33 cellular contexts compared by ENCODE assay signal in the genomic region with DNA sequence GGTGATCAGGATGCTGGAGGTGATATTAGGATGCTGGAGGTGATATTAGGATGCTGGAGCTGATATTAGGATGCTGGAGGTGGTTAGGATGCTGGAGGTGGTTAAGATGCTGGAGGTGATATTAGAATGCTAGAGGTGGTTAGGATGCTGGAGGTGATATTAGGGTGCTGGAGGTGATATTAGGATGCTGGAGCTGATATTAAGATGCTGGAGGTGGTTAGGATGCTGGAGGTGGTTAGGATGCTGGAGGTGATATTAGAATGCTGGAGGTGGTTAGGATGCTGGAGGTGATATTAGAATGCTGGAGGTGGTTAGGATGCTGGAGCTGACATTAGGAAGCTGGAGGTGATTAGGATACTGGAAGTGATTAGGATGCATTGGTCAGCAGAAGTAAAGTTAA.
DNase-seq lines count a peak whose midpoint lies in the region; TF ChIP-seq lines count a peak whose summit lies in the region.
"Had no signal": no experiment of that assay in that cellular context is flagged by ENCODE, and none has a peak within 500 bp of the region (broad histone marks: within the 10 kb centered on the region; RNA-seq: fewer than 3 reads in every experiment).

No MANE protein-coding gene starts in this region.

- H3F3A ChIP-seq in neural progenitor cell (ENCODE audit: low read depth), result no peaks in the 10 kb centered on the region

- H3K36me3 Mint-ChIP-seq in endodermal cell (ENCODE audit: low read depth), result no peaks in the 10 kb centered on the region
- no peaks in the 10 kb centered on the region for H3K36me3 Mint-ChIP-seq in neural progenitor cell
- H3K36me3 Mint-ChIP-seq: CD14-positive monocyte; CD4-positive, alpha-beta memory T cell; CD8-positive, alpha-beta memory T cell; CD8-positive, alpha-beta T cell had no signal

- H3K4me1 Mint-ChIP-seq in endodermal cell (peaks cover 17% of the 10 kb centered on the region), neural progenitor cell (peaks cover 29% of the 10 kb centered on the region)
- H3K4me1 Mint-ChIP-seq: B cell had no signal

- POLR2A ChIA-PET in HEK293 (lab: Yijun Ruan, JAX), result no interaction called here

- H3K4me2 ChIP-seq in neural progenitor cell, result no peak overlapping the region
- H3K4me2 ChIP-seq: A549; BLaER1; BLaER1 treated with 17β-estradiol and CSF1 and Interleukin-3, amounts not matched to agents 10 nM and 100 nM had no signal

- H3K4me3 ChIP-seq in HEK293 (ENCODE audit: low read depth, low read length) (no peak overlapping the region), endodermal cell (ENCODE audit: low read length) (no peak overlapping the region), neural progenitor cell (no peak overlapping the region), lower leg skin (ENCODE audit: low read depth, poor library complexity, severe bottlenecking) (no peak overlapping the region)
- H3K4me3 ChIP-seq: A549; BLaER1; BLaER1 treated with 17β-estradiol and CSF1 and Interleukin-3, amounts not matched to agents 10 nM and 100 nM had no signal

- H3K4me1 ChIP-seq in HEK293 (ENCODE audit: control insufficient read depth, insufficient read depth, low read length), result no peaks in the 10 kb centered on the region
- H3K4me1 ChIP-seq in endodermal cell (ENCODE audit: control insufficient read depth, insufficient read depth, low read length), result no peaks in the 10 kb centered on the region
- H3K4me1 ChIP-seq in neural progenitor cell, result no peaks in the 10 kb centered on the region
- H3K4me1 ChIP-seq: BLaER1 had no signal

- H3K79me2 ChIP-seq in neural progenitor cell (ENCODE audit: low read depth), result no peaks in the 10 kb centered on the region

- H3K9ac ChIP-seq in endodermal cell (ENCODE audit: extremely low read depth, low read length, poor library complexity, severe bottlenecking) (no peak overlapping the region), neural progenitor cell (no peak overlapping the region)
- H3K9ac ChIP-seq: BLaER1; BLaER1 treated with 17β-estradiol and CSF1 and Interleukin-3, amounts not matched to agents 10 nM and 100 nM had no signal

- H3K9me3 ChIP-seq in HEK293 (ENCODE audit: control insufficient read depth, insufficient read depth, low read depth, low read length) (no peaks in the 10 kb centered on the region), endodermal cell (ENCODE audit: control insufficient read depth, low read length) (no peaks in the 10 kb centered on the region), neural progenitor cell (ENCODE audit: low read depth) (no peaks in the 10 kb centered on the region)
- H3K9me3 ChIP-seq: A549, BE2C, BLaER1, Caco-2 had no signal

- no peak overlapping the region for H2AFZ ChIP-seq in neural progenitor cell (replicated peaks)

- TF ChIP-seq POLR2A in lower leg skin (IDR thresholded peaks at IDR 0.05), result no peak

- H3K4me3 Mint-ChIP-seq in endodermal cell (no peak overlapping the region), neural progenitor cell (peak overlapping the region; percentile 33)
- H3K4me3 Mint-ChIP-seq: B cell; CD14-positive monocyte; CD4-positive, alpha-beta memory T cell; CD4-positive, alpha-beta T cell; CD4-positive, CD25-positive, alpha-beta regulatory T cell; CD8-positive, alpha-beta memory T cell; CD8-positive, alpha-beta T cell had no signal

- intact Hi-C loops in lower leg skin (cut with DNase I; ENCODE audit: low total_unique reads), result no loop called here

- CTCF ChIA-PET in HEK293 (lab: Yijun Ruan, JAX), result no interaction called here

- H3K36me3 ChIP-seq in HEK293 (ENCODE audit: control insufficient read depth in 2 of 2, insufficient read depth in 1 of 2, low read length in 2 of 2) (no peaks in the 10 kb centered on the region), endodermal cell (ENCODE audit: control insufficient read depth, insufficient read depth, low read length) (no peaks in the 10 kb centered on the region), neural progenitor cell (no peaks in the 10 kb centered on the region)
- H3K36me3 ChIP-seq: BE2C; BLaER1; BLaER1 treated with 17β-estradiol and CSF1 and Interleukin-3, amounts not matched to agents 10 nM and 100 nM had no signal

- no peak for TF ChIP-seq CTCF in HEK293 (tag by site-specific recombination; IDR thresholded peaks at IDR 0.05)
- TF ChIP-seq CTCF in endodermal cell (conservative IDR thresholded peaks at IDR 0.05), result no peak
- TF ChIP-seq CTCF in neural progenitor cell (IDR thresholded peaks at IDR 0.05), result no peak
- no peak for TF ChIP-seq CTCF in lower leg skin (IDR thresholded peaks at IDR 0.05)

- H4K20me1 ChIP-seq in neural progenitor cell (ENCODE audit: low read depth), result no peaks in the 10 kb centered on the region
- H4K20me1 ChIP-seq: BLaER1; BLaER1 treated with 17β-estradiol and CSF1 and Interleukin-3, amounts not matched to agents 10 nM and 100 nM had no signal

- H3K27ac ChIP-seq in HEK293 (ENCODE audit: extremely low read depth, low read depth, low read length) (no peak overlapping the region), endodermal cell (ENCODE audit: low read depth, low read length) (no peak overlapping the region), neural progenitor cell (no peak overlapping the region)
- H3K27ac ChIP-seq: 22Rv1; A549; BLaER1; BLaER1 treated with 17β-estradiol and CSF1 and Interleukin-3, amounts not matched to agents 10 nM and 100 nM; C4-2B had no signal

- DNase-seq in endodermal cell, result peak; percentile 12
- no peak for DNase-seq in neural progenitor cell (ENCODE audit: low spot score)
- no peak for DNase-seq in stimulated activated naive CD4-positive, alpha-beta T cell treated with Interleukin-2 at 50 U/mL for 16 hours (lab: John Stamatoyannopoulos, UW)
- no peak for DNase-seq in lower leg skin (ENCODE audit: low spot score in 2 of 2)
- no peak for DNase-seq in NK-92 (lab: John Stamatoyannopoulos, UW; ENCODE audit: unreplicated experiment)
- DNase-seq: 8988T; ACHN; AML-193; BE2C; C1 segment of cervical spinal cord; Caco-2; Calu3; CD4-positive, alpha-beta memory T cell; CD4-positive, alpha-beta T cell; CD4-positive, CD25-positive, alpha-beta regulatory T cell; CD8-positive, alpha-beta memory T cell; CD8-positive, alpha-beta T cell; COR-L47; DMS 273 treated with DMSO at 0.1 percent for 48 hours; DMS153; DMS53; DMS79; DMS79 treated with DMSO at 0.1 percent for 48 hours; DND-41; EL had no signal

- no peak overlapping the region for H3K27ac Mint-ChIP-seq in endodermal cell
- no peak overlapping the region for H3K27ac Mint-ChIP-seq in neural progenitor cell
- H3K27ac Mint-ChIP-seq: B cell; CD4-positive, alpha-beta memory T cell; CD4-positive, alpha-beta T cell; CD4-positive, CD25-positive, alpha-beta regulatory T cell; CD8-positive, alpha-beta T cell had no signal

- H3K27me3 Mint-ChIP-seq in endodermal cell (ENCODE audit: insufficient read depth) (peaks cover 3% of the 10 kb centered on the region), neural progenitor cell (ENCODE audit: insufficient read depth, low read depth) (peaks cover 25% of the 10 kb centered on the region)

- H3K9me3 Mint-ChIP-seq in endodermal cell (no peaks in the 10 kb centered on the region), neural progenitor cell (peaks cover 3% of the 10 kb centered on the region)
- H3K9me3 Mint-ChIP-seq: CD8-positive, alpha-beta memory T cell had no signal

- H3K27me3 ChIP-seq in endodermal cell (ENCODE audit: control insufficient read depth, insufficient read depth, low read length, poor library complexity, severe bottlenecking) (no peaks in the 10 kb centered on the region), neural progenitor cell (no peaks in the 10 kb centered on the region)
- H3K27me3 ChIP-seq: BE2C; BLaER1; BLaER1 treated with 17β-estradiol and CSF1 and Interleukin-3, amounts not matched to agents 10 nM and 100 nM had no signal

TF ChIP-seq in HEK293, 187 proteins besides CTCF, POLR2A, EP300 and RAD21:
- no peak for TF ChIP-seq ZXDB (tag by site-specific recombination; IDR thresholded peaks at IDR 0.05)
- TF ChIP-seq, protein P1, sequence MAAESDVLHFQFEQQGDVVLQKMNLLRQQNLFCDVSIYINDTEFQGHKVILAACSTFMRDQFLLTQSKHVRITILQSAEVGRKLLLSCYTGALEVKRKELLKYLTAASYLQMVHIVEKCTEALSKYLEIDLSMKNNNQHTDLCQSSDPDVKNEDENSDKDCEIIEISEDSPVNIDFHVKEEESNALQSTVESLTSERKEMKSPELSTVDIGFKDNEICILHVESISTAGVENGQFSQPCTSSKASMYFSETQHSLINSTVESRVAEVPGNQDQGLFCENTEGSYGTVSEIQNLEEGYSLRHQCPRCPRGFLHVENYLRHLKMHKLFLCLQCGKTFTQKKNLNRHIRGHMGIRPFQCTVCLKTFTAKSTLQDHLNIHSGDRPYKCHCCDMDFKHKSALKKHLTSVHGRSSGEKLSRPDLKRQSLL (tag by site-specific recombination; IDR thresholded peaks at IDR 0.05), result peak; percentile 97; the same call in 1 of the 2 replicates
